In the genomic region with DNA sequence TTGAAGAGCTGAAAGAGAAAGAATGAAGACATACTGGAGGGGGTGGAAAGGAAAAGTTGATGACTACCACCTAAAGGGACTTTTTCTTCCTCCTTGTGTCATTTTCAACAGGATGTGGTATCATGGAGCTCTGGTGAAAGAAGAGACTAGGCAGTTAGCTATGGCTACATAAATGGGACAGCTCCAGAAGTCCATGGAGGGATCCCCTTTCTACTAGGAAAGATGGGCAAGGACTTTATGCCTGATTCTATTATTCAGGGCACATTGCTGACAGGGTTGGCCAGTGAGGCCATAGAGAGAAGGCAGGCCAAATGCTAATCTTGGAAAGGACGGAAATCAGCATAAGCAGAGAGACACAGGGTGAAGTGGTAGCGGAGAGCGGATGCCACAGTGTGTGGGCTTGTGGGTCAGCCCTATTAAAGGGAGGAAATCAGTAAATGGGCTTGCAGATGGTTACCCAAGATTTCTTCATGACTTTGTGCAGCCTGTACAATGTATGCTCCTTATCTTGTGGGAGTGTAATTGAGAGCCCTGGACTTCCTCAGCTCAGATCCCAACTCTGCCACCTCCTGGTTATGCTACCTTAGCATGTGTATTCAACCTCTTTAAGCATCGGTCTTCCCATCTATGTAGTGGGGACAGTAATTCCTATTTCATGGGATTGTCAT, we compare ENCODE assay signal across 8 cellular contexts.
A peak's percentile ranks its signal among the peaks of the same experiment; 100 is the strongest.
DNase-seq lines count a peak whose midpoint lies in the region; ATAC-seq and TF ChIP-seq lines count a peak whose summit lies in the region.

No MANE protein-coding gene starts in this region.

- H3K4me3 ChIP-seq in GM23248: no peak overlapping the region
- H3K4me3 ChIP-seq in OCI-LY7 (ENCODE audit: low read depth, low read length, poor library complexity, severe bottlenecking): peak overlapping the region; percentile 56
- H3K4me3 ChIP-seq in GM23338: no peak overlapping the region

- H3K36me3 Mint-ChIP-seq in GM23338 (ENCODE audit: low read depth): no peaks in the 10 kb centered on the region

- no peaks in the 10 kb centered on the region for H3K4me1 Mint-ChIP-seq in GM23338

- H3K27me3 Mint-ChIP-seq in GM23338 (ENCODE audit: insufficient read depth, low read depth, poor library complexity): peaks cover 2% of the 10 kb centered on the region

- no peak overlapping the region for H3K27ac ChIP-seq in GM23248
- H3K27ac ChIP-seq in OCI-LY7 (ENCODE audit: low read depth, low read length, poor library complexity, severe bottlenecking): peak overlapping the region; percentile 91
- H3K27ac ChIP-seq in GM23338 (ENCODE audit: low read depth): no peak overlapping the region

- POLR2A ChIA-PET in OCI-LY7 (lab: Charles Lee): interaction anchor here (0.6 to 3.8 kb wide), 20 partner anchors 9 to 520 kb away, joined by 3 to 28 read pairs (median 4); no protein-coding TSS in a partner anchor

- DNase-seq in GM23248 (peak; percentile 25), OCI-LY7 (ENCODE audit: low spot score) (peak; percentile 56), left ventricle myocardium superior (no peak), NCI-H82 treated with DMSO at 0.1 percent for 48 hours (lab: John Stamatoyannopoulos, UW; ENCODE audit: unreplicated experiment) (no peak), NCI-H187 (lab: John Stamatoyannopoulos, UW) (no peak), GM23338 (ENCODE audit: low spot score) (no peak), AG20443 (ENCODE audit: low spot score) (no peak)

- peak; percentile 23 for TF ChIP-seq POLR2A in GM18505 (IDR thresholded peaks at IDR 0.05; ENCODE audit: borderline replicate concordance, extremely low read depth, insufficient read depth, insufficient read length)

- no peak overlapping the region for H3K27ac Mint-ChIP-seq in GM23338

- H3F3A ChIP-seq in GM23248 (ENCODE audit: insufficient read depth): no peaks in the 10 kb centered on the region
- no peaks in the 10 kb centered on the region for H3F3A ChIP-seq in GM23338 (replicated peaks; ENCODE audit: low read depth)

- H3K36me3 ChIP-seq in GM23248 (ENCODE audit: low read depth) (no peaks in the 10 kb centered on the region), OCI-LY7 (ENCODE audit: insufficient read depth, low read length) (no peaks in the 10 kb centered on the region), GM23338 (ENCODE audit: insufficient read depth) (no peaks in the 10 kb centered on the region)

- in situ Hi-C loops in GM23248 (cut with MboI): no loop called here

- H2AFZ ChIP-seq in GM23248 (no peak overlapping the region), OCI-LY7 (ENCODE audit: low read length) (peak overlapping the region; percentile 80), GM23338 (no peak overlapping the region)

- H3K9me2 ChIP-seq in GM23248 (ENCODE audit: insufficient read depth) (no peaks in the 10 kb centered on the region), OCI-LY7 (ENCODE audit: insufficient read depth, low read length) (no peaks in the 10 kb centered on the region), GM23338 (ENCODE audit: insufficient read depth) (no peaks in the 10 kb centered on the region)

- no peaks in the 10 kb centered on the region for H3K4me1 ChIP-seq in GM23248 (ENCODE audit: insufficient read depth)
- peaks cover 49% of the 10 kb centered on the region for H3K4me1 ChIP-seq in OCI-LY7 (ENCODE audit: insufficient read depth, low read length, poor library complexity, severe bottlenecking)
- no peaks in the 10 kb centered on the region for H3K4me1 ChIP-seq in GM23338 (ENCODE audit: insufficient read depth)

- H3K79me2 ChIP-seq in GM23248 (ENCODE audit: insufficient read depth): no peaks in the 10 kb centered on the region
- no peaks in the 10 kb centered on the region for H3K79me2 ChIP-seq in OCI-LY7 (ENCODE audit: insufficient read depth, low read depth, low read length)
- H3K79me2 ChIP-seq in GM23338 (replicated peaks; ENCODE audit: insufficient read depth): no peaks in the 10 kb centered on the region

- ATAC-seq in GM18505 (IDR thresholded peaks at IDR 0.05; ENCODE audit: unreplicated experiment) (peak; percentile 34), left ventricle myocardium superior (peak; percentile 42), GM23338 (no peak)

- CTCF ChIA-PET in OCI-LY7 (lab: Charles Lee; ENCODE audit: unreplicated experiment): interaction anchor here (1.1 to 2.4 kb wide), 5 partner anchors 19 to 367 kb away, joined by 3 to 12 read pairs (median 4); no protein-coding TSS in a partner anchor

- no peak overlapping the region for H3K4me2 ChIP-seq in GM23248 (ENCODE audit: unreplicated experiment)
- peak overlapping the region; percentile 92 for H3K4me2 ChIP-seq in OCI-LY7 (ENCODE audit: low read length)
- H3K4me2 ChIP-seq in GM23338: no peak overlapping the region

- intact Hi-C loops in OCI-LY7 (cut with micrococcal nuclease; ENCODE audit: unreplicated experiment): loop anchor here (1.0 to 2.0 kb wide), 6 partner anchors 37 to 365 kb away; partner anchors contain the start of genes NEDD9 and TMEM170B
- intact Hi-C loops in left ventricle myocardium superior (cut with micrococcal nuclease): no loop called here

- BruUV-seq in OCI-LY7 (replicated peaks; lab: Mats Ljungman, UMichigan): no TSS peak

- H3K9me3 ChIP-seq in GM23248 (ENCODE audit: low read depth) (no peaks in the 10 kb centered on the region), OCI-LY7 (ENCODE audit: low read length) (no peaks in the 10 kb centered on the region)

- TF ChIP-seq CTCF in OCI-LY7 (conservative IDR thresholded peaks at IDR 0.05; ENCODE audit: low read length): peak; percentile 68
- peak in 1 of 2 experiments; percentile 47; a peak in 2 of 4 replicates for TF ChIP-seq CTCF in GM23338 (conservative IDR thresholded peaks at IDR 0.05; ENCODE audit: low read depth in 2 of 2)

- H3K9me3 Mint-ChIP-seq in GM23338: peaks cover 5% of the 10 kb centered on the region; the same call in 1 of the 3 replicates

- H4K20me1 ChIP-seq in GM23248 (ENCODE audit: insufficient read depth): no peaks in the 10 kb centered on the region
- H4K20me1 ChIP-seq in OCI-LY7 (ENCODE audit: insufficient read depth, low read length): no peaks in the 10 kb centered on the region
- no peaks in the 10 kb centered on the region for H4K20me1 ChIP-seq in GM23338 (replicated peaks; ENCODE audit: insufficient read depth)

- WGBS in GM23248 (ENCODE audit: low coverage in 1 of 2, low lambda C conversion rate in 2 of 2, missing lambda C conversion rate in 2 of 2), 2 experiments: 96 to 99% methylated on average over 4 of the region's 4 CpGs

- H3K27me3 ChIP-seq in GM23248 (replicated peaks; ENCODE audit: insufficient read depth) (no peaks in the 10 kb centered on the region), GM23338 (ENCODE audit: insufficient read depth) (no peaks in the 10 kb centered on the region)

- no peak overlapping the region for H3K9ac ChIP-seq in GM23248

- H3K4me3 Mint-ChIP-seq in GM23338: no peak overlapping the region

TF ChIP-seq in GM23338, 12 proteins besides CTCF, POLR2A, EP300 and RAD21 (continues in another document):
- TF ChIP-seq, protein P1, sequence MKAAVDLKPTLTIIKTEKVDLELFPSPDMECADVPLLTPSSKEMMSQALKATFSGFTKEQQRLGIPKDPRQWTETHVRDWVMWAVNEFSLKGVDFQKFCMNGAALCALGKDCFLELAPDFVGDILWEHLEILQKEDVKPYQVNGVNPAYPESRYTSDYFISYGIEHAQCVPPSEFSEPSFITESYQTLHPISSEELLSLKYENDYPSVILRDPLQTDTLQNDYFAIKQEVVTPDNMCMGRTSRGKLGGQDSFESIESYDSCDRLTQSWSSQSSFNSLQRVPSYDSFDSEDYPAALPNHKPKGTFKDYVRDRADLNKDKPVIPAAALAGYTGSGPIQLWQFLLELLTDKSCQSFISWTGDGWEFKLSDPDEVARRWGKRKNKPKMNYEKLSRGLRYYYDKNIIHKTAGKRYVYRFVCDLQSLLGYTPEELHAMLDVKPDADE (IDR thresholded peaks at IDR 0.05): no peak

Comparison
In these comparisons a context has a peak if more than half of its experiments do, and no peak if none do; other contexts are left out.
1. DNase-seq: peak in GM23248 (single experiment) and OCI-LY7 (single experiment); none in left ventricle myocardium superior (single experiment), NCI-H82 treated with DMSO at 0.1 percent for 48 hours (single experiment), NCI-H187 (0 of 2), GM23338 (single experiment) and AG20443 (single experiment).